Comparison of ENCODE assay signal across 8 cellular contexts in the genomic region with DNA sequence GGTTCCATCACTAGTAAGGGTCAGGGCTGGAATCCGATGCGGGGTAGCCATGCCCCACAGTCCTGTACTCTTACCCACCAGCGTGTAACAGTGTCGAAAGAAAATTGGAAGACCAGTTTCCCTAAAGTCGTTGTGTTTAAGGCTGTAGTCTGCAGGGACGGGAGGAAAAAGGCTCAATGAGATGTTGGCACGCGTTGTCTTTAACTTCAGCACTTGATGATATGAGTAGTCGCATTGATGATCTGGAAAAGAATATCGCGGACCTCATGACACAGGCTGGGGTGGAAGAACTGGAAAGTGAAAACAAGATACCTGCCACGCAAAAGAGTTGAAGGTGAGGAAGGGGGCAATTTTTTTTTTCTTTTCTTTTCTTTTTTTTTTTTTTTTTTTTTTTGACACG. TPM values are rescaled to one million over a fixed set of nuclear protein-coding genes. Genes with fewer than 3 reads are reported as not detected.
DNase-seq lines count a peak whose midpoint lies in the region; ATAC-seq and TF ChIP-seq lines count a peak whose summit lies in the region.

No MANE protein-coding gene starts in this region.

- H3K9ac ChIP-seq in BLaER1: peak overlapping the region; percentile 97

- ATAC-seq in effector memory CD8-positive, alpha-beta T cell (replicated peaks): no peak
- ATAC-seq in GM21367 (IDR thresholded peaks at IDR 0.05; ENCODE audit: unreplicated experiment): no peak

- peaks cover 52% of the 10 kb centered on the region for H3K4me1 ChIP-seq in BLaER1

- peak overlapping the region; percentile 96 for H3K27ac ChIP-seq in BLaER1

- no peaks in the 10 kb centered on the region for H3K9me3 Mint-ChIP-seq in effector memory CD8-positive, alpha-beta T cell
- peaks cover 4% of the 10 kb centered on the region for H3K9me3 Mint-ChIP-seq in neural crest cell

- H3K4me2 ChIP-seq in BLaER1: peak overlapping the region; percentile 98

- no peaks in the 10 kb centered on the region for H3K27me3 Mint-ChIP-seq in effector memory CD8-positive, alpha-beta T cell
- peaks cover 1% of the 10 kb centered on the region for H3K27me3 Mint-ChIP-seq in neural crest cell (ENCODE audit: low read depth)

- peaks cover 38% of the 10 kb centered on the region for H3K36me3 Mint-ChIP-seq in effector memory CD8-positive, alpha-beta T cell (ENCODE audit: insufficient read depth)
- peaks cover 15% of the 10 kb centered on the region for H3K36me3 Mint-ChIP-seq in neural crest cell (ENCODE audit: low read depth)

- H3K9me3 ChIP-seq in BLaER1 (no peaks in the 10 kb centered on the region), MG63 (no peaks in the 10 kb centered on the region)

- H3K27me3 ChIP-seq in BLaER1: no peaks in the 10 kb centered on the region
- no peaks in the 10 kb centered on the region for H3K27me3 ChIP-seq in MG63

- DNase-seq in MG63 (no peak), neural crest cell (ENCODE audit: low read depth, low spot score) (no peak), NCI-H748 treated with DMSO at 0.1 percent for 48 hours (lab: John Stamatoyannopoulos, UW) (no peak), posterior cingulate gyrus (no peak), NCI-H1694 (lab: John Stamatoyannopoulos, UW) (no peak)
- DNase-seq in effector memory CD8-positive, alpha-beta T cell: no peak

- H3K4me3 Mint-ChIP-seq in effector memory CD8-positive, alpha-beta T cell: peak overlapping the region; percentile 96 to 98
- H3K4me3 Mint-ChIP-seq in neural crest cell: peak overlapping the region; percentile 99

- peak overlapping the region; percentile 91 to 95 for H3K27ac Mint-ChIP-seq in effector memory CD8-positive, alpha-beta T cell
- H3K27ac Mint-ChIP-seq in neural crest cell (ENCODE audit: unreplicated experiment): no peak overlapping the region

- peaks cover 48% of the 10 kb centered on the region for H4K20me1 ChIP-seq in BLaER1

- H3K4me1 Mint-ChIP-seq in effector memory CD8-positive, alpha-beta T cell (ENCODE audit: low read depth in 2 of 2): peaks cover 18 to 28% of the 10 kb centered on the region in 2 donors
- peaks cover 44% of the 10 kb centered on the region for H3K4me1 Mint-ChIP-seq in neural crest cell

- peak overlapping the region; percentile 100 for H3K4me3 ChIP-seq in BLaER1
- H3K4me3 ChIP-seq in MG63: peak overlapping the region; percentile 72

- peaks cover 40% of the 10 kb centered on the region for H3K36me3 ChIP-seq in BLaER1
- peaks cover 17% of the 10 kb centered on the region for H3K36me3 ChIP-seq in MG63

- no peak for TF ChIP-seq CTCF in neural crest cell (conservative IDR thresholded peaks at IDR 0.05)

- intact Hi-C loops in posterior cingulate gyrus (cut with DNase I): loop anchor here (5.0 kb wide), 2 partner anchors 67 to 88 kb away; a partner anchor contains a TSS

RNA-seq across cellular contexts. Expression of a gene that starts 1.3 kb away (rescaled TPM):
- 32.8 and 110 TPM in 2 replicates for total RNA-seq in MG63 (2014; rRNA removed; shearing (Covaris generic); ENCODE audit: low replicate concordance)
- total RNA-seq in neural crest cell: 237 and 241 TPM in 2 replicates
